Comparison of ENCODE assay signal across 1 cellular context in genomic region chrX:129983575-129984131, GRCh38.
TF ChIP-seq lines count a peak whose summit lies in the region.

No MANE protein-coding gene starts in this region.

TF ChIP-seq in HepG2, 621 proteins besides CTCF, POLR2A, EP300 and RAD21 (continued from another document):
- TF ChIP-seq ZMYM2 (CRISPR knock-in tag; IDR thresholded peaks at IDR 0.05): no peak
